Comparison of ENCODE assay signal across 23 cellular contexts in the genomic region with DNA sequence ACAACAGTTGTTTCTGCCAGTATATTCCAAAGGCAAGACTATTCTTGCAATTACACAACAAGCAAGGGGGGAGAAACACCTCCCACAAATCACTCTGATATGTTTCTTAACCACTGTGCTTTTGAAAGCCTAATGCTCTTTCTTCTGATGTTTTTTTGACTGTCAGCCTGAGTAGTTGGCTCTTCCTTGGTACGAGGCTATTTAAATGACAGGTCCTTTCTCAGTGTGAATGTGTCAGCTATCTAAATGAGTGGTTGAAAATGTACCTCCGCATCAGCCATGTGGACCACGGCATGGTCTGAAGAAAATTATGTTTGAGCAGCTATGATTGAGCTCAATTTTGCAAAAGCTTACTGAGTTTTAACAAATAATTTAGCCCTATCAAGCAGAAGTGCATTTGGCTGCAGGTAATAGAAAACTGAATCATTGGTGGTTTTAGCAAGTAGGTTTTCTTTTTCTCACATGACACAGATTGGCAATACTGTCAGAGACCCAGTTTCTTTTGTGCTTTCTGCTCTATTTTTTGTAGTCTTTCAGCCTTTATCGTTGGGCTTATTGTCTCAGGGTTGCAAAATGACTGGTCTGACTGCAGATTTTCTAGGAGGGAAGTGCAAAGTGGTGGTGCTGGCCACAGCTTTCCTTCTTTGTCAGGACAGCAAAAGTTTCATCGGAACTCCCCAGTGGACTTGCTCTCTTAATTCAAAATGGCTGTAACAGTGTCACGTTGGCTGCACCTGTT.
DNase-seq lines count a peak whose midpoint lies in the region; ATAC-seq, FAIRE-seq and TF ChIP-seq lines count a peak whose summit lies in the region.
"Had no signal": no experiment of that assay in that cellular context is flagged by ENCODE, and none has a peak within 500 bp of the region (broad histone marks: within the 10 kb centered on the region; RNA-seq: fewer than 3 reads in every experiment).

No MANE protein-coding gene starts in this region.

- H3K27ac ChIP-seq in Peyer's patch, result no peak overlapping the region
- H3K27ac ChIP-seq: BLaER1 had no signal

- TF ChIP-seq POLR2A in GM12892 (IDR thresholded peaks at IDR 0.05; ENCODE audit: low read depth, low read length) (no peak), Peyer's patch (IDR thresholded peaks at IDR 0.05) (no peak)

- H3K4me1 Mint-ChIP-seq in activated CD8-positive, alpha-beta memory T cell treated with anti-CD3 and anti-CD28 coated beads, Interleukin-2, amount 10 ng/mL, durations not matched to agents 7 days and 5 days, result peaks cover 18% of the 10 kb centered on the region

- peak; percentile 65 for ATAC-seq in activated CD8-positive, alpha-beta memory T cell treated with anti-CD3 and anti-CD28 coated beads, Interleukin-2, amount 10 ng/mL, durations not matched to agents 7 days and 5 days
- peak; percentile 79 for ATAC-seq in omental fat pad (ENCODE audit: low FRiP score)
- ATAC-seq in HG02884 (IDR thresholded peaks at IDR 0.05; ENCODE audit: unreplicated experiment), result no peak
- ATAC-seq: K562 had no signal

- no peaks in the 10 kb centered on the region for H3K27me3 ChIP-seq in Peyer's patch
- H3K27me3 ChIP-seq: BLaER1 had no signal

- H3K9me3 Mint-ChIP-seq in activated CD8-positive, alpha-beta memory T cell treated with anti-CD3 and anti-CD28 coated beads, Interleukin-2, amount 10 ng/mL, durations not matched to agents 7 days and 5 days (ENCODE audit: low read depth), result no peaks in the 10 kb centered on the region
- H3K9me3 Mint-ChIP-seq: H9 had no signal

- peak; percentile 86 for FAIRE-seq in GM12892 (lab: Jason Lieb, UNC)
- FAIRE-seq: A204.1, D721Med, K562, RCC 7860 had no signal

- CTCF ChIA-PET in activated CD8-positive, alpha-beta memory T cell treated with anti-CD3 and anti-CD28 coated beads, Interleukin-2, amount 10 ng/mL, durations not matched to agents 7 days and 5 days (lab: Charles Lee), result interaction anchor here (1.3 kb wide), 1 partner anchor 10 kb away, joined by 3 read pairs; no protein-coding TSS in a partner anchor

- H3K36me3 Mint-ChIP-seq in activated CD8-positive, alpha-beta memory T cell treated with anti-CD3 and anti-CD28 coated beads, Interleukin-2, amount 10 ng/mL, durations not matched to agents 7 days and 5 days, result peaks cover 2% of the 10 kb centered on the region
- H3K36me3 Mint-ChIP-seq: CD8-positive, alpha-beta memory T cell had no signal

- DNase-seq in activated CD8-positive, alpha-beta memory T cell treated with anti-CD3 and anti-CD28 coated beads, Interleukin-2, amount 10 ng/mL, durations not matched to agents 7 days and 5 days, result peak; percentile 44
- DNase-seq in activated CD8-positive, alpha-beta memory T cell treated with anti-CD3 and anti-CD28 coated beads for 24 hours, result no peak
- DNase-seq in GM12892 (ENCODE audit: insufficient read length) (no peak), OCI-M1 (lab: John Stamatoyannopoulos, UW) (peak; percentile 3), omental fat pad (ENCODE audit: low spot score) (no peak), NCI-H510A treated with DMSO at 0.1 percent for 48 hours (lab: John Stamatoyannopoulos, UW) (no peak), Peyer's patch (no peak)
- DNase-seq: CD8-positive, alpha-beta memory T cell; DMS79; H9; NCI-H1417 treated with DMSO at 0.1 percent for 48 hours; NCI-H1930; NCI-H2171; NCI-H446 treated with DMSO at 0.1 percent for 48 hours; NCI-H82; SHP77; SK-N-SH had no signal

- TF ChIP-seq CTCF in omental fat pad (IDR thresholded peaks at IDR 0.05) (no peak), Peyer's patch (IDR thresholded peaks at IDR 0.05) (no peak)

- no peaks in the 10 kb centered on the region for H3K9me3 ChIP-seq in Peyer's patch
- H3K9me3 ChIP-seq: BLaER1, SK-N-SH had no signal

- peaks cover 33% of the 10 kb centered on the region for H3K27me3 Mint-ChIP-seq in activated CD8-positive, alpha-beta memory T cell treated with anti-CD3 and anti-CD28 coated beads, Interleukin-2, amount 10 ng/mL, durations not matched to agents 7 days and 5 days

- H3K36me3 ChIP-seq in Peyer's patch, result no peaks in the 10 kb centered on the region
- H3K36me3 ChIP-seq: BLaER1 had no signal

- H3K27ac Mint-ChIP-seq in activated CD8-positive, alpha-beta memory T cell treated with anti-CD3 and anti-CD28 coated beads, Interleukin-2, amount 10 ng/mL, durations not matched to agents 7 days and 5 days, result peak overlapping the region; percentile 52
- H3K27ac Mint-ChIP-seq: H9 had no signal

- H3K4me1 ChIP-seq in Peyer's patch, result no peaks in the 10 kb centered on the region

- no peak overlapping the region for H3K4me3 ChIP-seq in Peyer's patch
- H3K4me3 ChIP-seq: BLaER1, K562 had no signal

- peak overlapping the region; percentile 17 for H3K4me3 Mint-ChIP-seq in activated CD8-positive, alpha-beta memory T cell treated with anti-CD3 and anti-CD28 coated beads, Interleukin-2, amount 10 ng/mL, durations not matched to agents 7 days and 5 days
- H3K4me3 Mint-ChIP-seq: H9 had no signal

Comparison
In these comparisons a context has a peak if more than half of its experiments do, and no peak if none do; other contexts are left out.
1. DNase-seq: peak in activated CD8-positive, alpha-beta memory T cell treated with anti-CD3 and anti-CD28 coated beads, Interleukin-2, amount 10 ng/mL, durations not matched to agents 7 days and 5 days (single experiment) and OCI-M1 (single experiment); none in activated CD8-positive, alpha-beta memory T cell treated with anti-CD3 and anti-CD28 coated beads for 24 hours (single experiment), GM12892 (single experiment), omental fat pad (single experiment), NCI-H510A treated with DMSO at 0.1 percent for 48 hours (single experiment) and Peyer's patch (0 of 3).